ENCODE assay signal across 13 cellular contexts in the genomic region with DNA sequence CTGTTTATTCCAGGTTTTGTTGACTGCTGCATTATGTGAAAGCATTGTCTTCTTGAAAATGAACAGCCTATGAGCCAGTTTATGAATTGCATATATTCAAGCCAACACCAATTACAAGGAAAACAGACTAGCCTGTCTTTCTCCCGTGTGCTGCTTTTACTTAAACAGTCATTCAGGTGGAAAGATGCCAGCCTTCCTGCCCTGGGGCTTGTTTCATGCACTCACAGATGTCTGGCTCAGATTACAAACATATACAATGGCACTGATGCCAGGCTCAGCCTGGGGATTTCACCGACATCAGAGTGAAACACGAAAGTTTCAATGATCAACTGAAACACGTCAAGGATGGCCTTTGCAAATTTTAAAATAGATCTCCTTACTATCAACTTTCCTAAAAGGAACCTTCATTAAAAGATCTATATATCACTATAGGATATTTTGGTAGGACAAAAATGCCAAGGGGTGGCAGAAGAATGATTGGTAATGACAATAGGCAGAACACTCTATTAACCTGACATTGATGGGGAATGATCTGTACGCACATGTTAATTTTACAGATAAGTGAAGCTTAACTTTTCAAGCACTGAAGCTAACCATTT.
A peak's percentile ranks its signal among the peaks of the same experiment; 100 is the strongest.
DNase-seq lines count a peak whose midpoint lies in the region; FAIRE-seq and TF ChIP-seq lines count a peak whose summit lies in the region.
"Had no signal": no experiment of that assay in that cellular context is flagged by ENCODE, and none has a peak within 500 bp of the region (broad histone marks: within the 10 kb centered on the region; RNA-seq: fewer than 3 reads in every experiment).

No MANE protein-coding gene starts in this region.

- no peak overlapping the region for H3K27ac ChIP-seq in endothelial cell of umbilical vein (ENCODE audit: insufficient read depth, low read depth, low read length)
- H3K27ac ChIP-seq: 22Rv1, gastrocnemius medialis had no signal

- TF ChIP-seq POLR2A in endothelial cell of umbilical vein (IDR thresholded peaks at IDR 0.05; ENCODE audit: low read depth, low read length): no peak

- no peaks in the 10 kb centered on the region for H3K36me3 ChIP-seq in endothelial cell of umbilical vein (ENCODE audit: control insufficient read depth in 2 of 2, extremely low read depth in 1 of 2, insufficient read depth in 2 of 2, low read length in 2 of 2)
- H3K36me3 ChIP-seq: gastrocnemius medialis, HAP-1 had no signal

- intact Hi-C loops in endothelial cell of umbilical vein (cut with micrococcal nuclease): no loop called here

- CTCF ChIA-PET in endothelial cell of umbilical vein (lab: Charles Lee): interaction anchor here (1.1 kb wide), 1 partner anchor 10 kb away, joined by 4 read pairs; no protein-coding TSS in a partner anchor

- dilution Hi-C loops in endothelial cell of umbilical vein (cut with MboI; ENCODE audit: extremely low pct_ligation_motif_present, low sequenced_read_pairs): no loop called here

- no peaks in the 10 kb centered on the region for H3K9me1 ChIP-seq in endothelial cell of umbilical vein (replicated peaks; ENCODE audit: control insufficient read depth, extremely low read depth, insufficient read depth, low read length)

- H3K4me1 ChIP-seq in endothelial cell of umbilical vein (ENCODE audit: control insufficient read depth, extremely low read depth, insufficient read depth, low read length): peaks cover 4% of the 10 kb centered on the region
- H3K4me1 ChIP-seq: gastrocnemius medialis, HAP-1 had no signal

- no peak overlapping the region for H3K4me2 ChIP-seq in endothelial cell of umbilical vein (ENCODE audit: insufficient read depth, low read length)

- no TSS peak for BruUV-seq in endothelial cell of umbilical vein (replicated peaks; lab: Mats Ljungman, UMichigan)

- no peak overlapping the region for H3K9ac ChIP-seq in endothelial cell of umbilical vein (replicated peaks; ENCODE audit: extremely low read depth, insufficient read depth, low read length)

- DNase-seq in DMS53 (lab: John Stamatoyannopoulos, UW) (peak; percentile 4), DMS53 treated with DMSO at 0.1 percent for 48 hours (lab: John Stamatoyannopoulos, UW; ENCODE audit: unreplicated experiment) (no peak), NCI-H748 treated with DMSO at 0.1 percent for 48 hours (lab: John Stamatoyannopoulos, UW) (peak; percentile 86), endothelial cell of umbilical vein (ENCODE audit: low read depth, low spot score) (peak; percentile 76), stromal cell of bone marrow (ENCODE audit: low read depth) (peak; percentile 14), activated T-cell treated with anti-CD3 and anti-CD28 coated beads for 4 hours (no peak), middle frontal gyrus (ENCODE audit: extremely low spot score, low spot score) (no peak), mucosa of gallbladder (ENCODE audit: low spot score) (no peak)
- DNase-seq: activated naive CD4-positive, alpha-beta T cell; gastrocnemius medialis; KBM-7 had no signal

- POLR2A ChIA-PET in endothelial cell of umbilical vein (lab: Charles Lee): no interaction called here

- no peaks in the 10 kb centered on the region for H3K27me3 ChIP-seq in endothelial cell of umbilical vein (ENCODE audit: control insufficient read depth in 2 of 2, insufficient read depth in 2 of 2, low read length in 2 of 2)
- H3K27me3 ChIP-seq: gastrocnemius medialis had no signal

- H3K4me3 ChIP-seq in endothelial cell of umbilical vein (replicated peaks in 1 of 3; ENCODE audit: insufficient read depth in 1 of 3, low read depth in 1 of 3, low read length in 3 of 3): no peak overlapping the region
- H3K4me3 ChIP-seq: gastrocnemius medialis, HAP-1 had no signal

- no peak for FAIRE-seq in endothelial cell of umbilical vein (lab: Jason Lieb, UNC)

- no peak for TF ChIP-seq CTCF in endothelial cell of umbilical vein (IDR thresholded peaks at IDR 0.05; ENCODE audit: extremely low read depth in 1 of 2, insufficient read depth in 1 of 2, low read depth in 1 of 2, low read length in 2 of 2)

- H3K9me3 ChIP-seq in endothelial cell of umbilical vein (replicated peaks; ENCODE audit: control insufficient read depth, insufficient read depth, low read length): no peaks in the 10 kb centered on the region
- H3K9me3 ChIP-seq: gastrocnemius medialis, HAP-1 had no signal

- H2AFZ ChIP-seq in endothelial cell of umbilical vein (ENCODE audit: low read depth, low read length): peak overlapping the region; percentile 62

- no peaks in the 10 kb centered on the region for H4K20me1 ChIP-seq in endothelial cell of umbilical vein (replicated peaks; ENCODE audit: control insufficient read depth, extremely low read depth, insufficient read depth, low read length)

- H3K79me2 ChIP-seq in endothelial cell of umbilical vein (ENCODE audit: control insufficient read depth, insufficient read depth, low read length): no peaks in the 10 kb centered on the region

TF ChIP-seq in endothelial cell of umbilical vein, 7 proteins besides CTCF, POLR2A, EP300 and RAD21:
- TF ChIP-seq FOS (IDR thresholded peaks at IDR 0.05; ENCODE audit: borderline replicate concordance, insufficient read depth, low read length) (no peak), GATA2 (IDR thresholded peaks at IDR 0.05; ENCODE audit: insufficient read depth, insufficient read length, low read depth, low read length) (peak; percentile 36), EZH2 (IDR thresholded peaks at IDR 0.05; ENCODE audit: borderline replicate concordance, low read depth, low read length, severe bottlenecking) (no peak), POLR2AphosphoS5 (IDR thresholded peaks at IDR 0.05; ENCODE audit: insufficient read depth, low read depth, low read length) (no peak), MYC (IDR thresholded peaks at IDR 0.05; ENCODE audit: low read depth, low read length) (no peak), JUN (IDR thresholded peaks at IDR 0.05; ENCODE audit: borderline replicate concordance, insufficient read depth, insufficient read length, low read depth) (no peak)
- TF ChIP-seq, protein P1, sequence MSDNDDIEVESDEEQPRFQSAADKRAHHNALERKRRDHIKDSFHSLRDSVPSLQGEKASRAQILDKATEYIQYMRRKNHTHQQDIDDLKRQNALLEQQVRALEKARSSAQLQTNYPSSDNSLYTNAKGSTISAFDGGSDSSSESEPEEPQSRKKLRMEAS (IDR thresholded peaks at IDR 0.05; ENCODE audit: insufficient read depth, insufficient read length): no peak

Comparison
In these comparisons a context has a peak if more than half of its experiments do, and no peak if none do; other contexts are left out.
1. DNase-seq: peak in DMS53 (single experiment), NCI-H748 treated with DMSO at 0.1 percent for 48 hours (single experiment), endothelial cell of umbilical vein (single experiment) and stromal cell of bone marrow (single experiment); none in DMS53 treated with DMSO at 0.1 percent for 48 hours (single experiment), activated T-cell treated with anti-CD3 and anti-CD28 coated beads for 4 hours (single experiment), middle frontal gyrus (single experiment) and mucosa of gallbladder (single experiment).